Comparison of ENCODE assay signal across 28 cellular contexts in genomic region chr17:2033128-2033527, GRCh38. TPM values are rescaled to one million over a fixed set of nuclear protein-coding genes. Genes with fewer than 3 reads are reported as not detected.
DNase-seq lines count a peak whose midpoint lies in the region; ATAC-seq and TF ChIP-seq lines count a peak whose summit lies in the region.
"Had no signal": no experiment of that assay in that cellular context is flagged by ENCODE, and none has a peak within 500 bp of the region (broad histone marks: within the 10 kb centered on the region; RNA-seq: fewer than 3 reads in every experiment).

No MANE protein-coding gene starts in this region.

- no peak overlapping the region for H2BK5ac ChIP-seq in trophoblast cell (ENCODE audit: low read depth, low read length, poor library complexity)

- H3K9me3 Mint-ChIP-seq in HFFc6 (no peaks in the 10 kb centered on the region), brain (peaks cover 0 to 2% (median 0%) of the 10 kb centered on the region in 5 experiments)
- no peaks in the 10 kb centered on the region for H3K9me3 Mint-ChIP-seq in stimulated activated effector memory CD8-positive, alpha-beta T cell treated with anti-CD3 and anti-CD28 coated beads, Interleukin-12 subunit alpha, Interleukin-12 subunit beta, amount 100 ng/mL, for 72 hours
- H3K9me3 Mint-ChIP-seq: activated T-cell treated with anti-CD3 and anti-CD28 coated beads, Interleukin-2, amount 50 U/mL, for 24 hours; central memory CD8-positive, alpha-beta T cell; dendritic cell treated with granulocyte-macrophage colony-stimulating factor and Interleukin-4, amounts not matched to agents 40 ng/mL and 50 ng/mL, for 4 days had no signal

- no peak overlapping the region for H4K91ac ChIP-seq in trophoblast cell (ENCODE audit: low read depth, low read length)

- no peak overlapping the region for H4K8ac ChIP-seq in trophoblast cell (ENCODE audit: low read depth, low read length)

- peaks cover 34% of the 10 kb centered on the region; the same call in 1 of the 2 replicates for H4K20me1 ChIP-seq in BLaER1

- no peak overlapping the region for H2BK12ac ChIP-seq in trophoblast cell (ENCODE audit: low read length)

- H3K79me2 ChIP-seq in trophoblast cell (ENCODE audit: control insufficient read depth, insufficient read depth, low read length, poor library complexity): peaks cover 3% of the 10 kb centered on the region

- H3K9me3 ChIP-seq in BLaER1: no peaks in the 10 kb centered on the region
- peaks cover 2% of the 10 kb centered on the region for H3K9me3 ChIP-seq in trophoblast cell (ENCODE audit: insufficient read depth, low read depth, low read length)
- no peaks in the 10 kb centered on the region for H3K9me3 ChIP-seq in tibial nerve
- H3K9me3 ChIP-seq: left lung, MG63 had no signal

- peaks cover 27% of the 10 kb centered on the region for H3K36me3 ChIP-seq in BLaER1
- peaks cover 7 to 9% of the 10 kb centered on the region in 2 experiments for H3K36me3 ChIP-seq in trophoblast cell (ENCODE audit: control insufficient read depth in 1 of 2, insufficient read depth in 2 of 2, low read length in 2 of 2)
- H3K36me3 ChIP-seq in tibial nerve: peaks cover 2 to 45% (median 7%) of the 10 kb centered on the region in 3 donors
- H3K36me3 ChIP-seq: MG63 had no signal

- no peak overlapping the region for H2AK5ac ChIP-seq in trophoblast cell (ENCODE audit: low read length)

- no peak overlapping the region for H3K18ac ChIP-seq in trophoblast cell (ENCODE audit: low read length)

- peaks cover 4% of the 10 kb centered on the region for H3K79me1 ChIP-seq in trophoblast cell (ENCODE audit: low read length)

- TF ChIP-seq EP300 in tibial nerve (IDR thresholded peaks at IDR 0.05): no peak

- H3K4me3 ChIP-seq in BLaER1 (no peak overlapping the region), trophoblast cell (ENCODE audit: low read depth, low read length) (no peak overlapping the region), tibial nerve (no peak overlapping the region)
- H3K4me3 ChIP-seq: K562, left lung, MG63, skin epidermis had no signal

- H2BK120ac ChIP-seq in trophoblast cell (ENCODE audit: insufficient read depth, low read length, poor library complexity): no peak overlapping the region

- H3K4me2 ChIP-seq in BLaER1: peak overlapping the region; percentile 65
- H3K4me2 ChIP-seq in trophoblast cell (ENCODE audit: low read length): no peak overlapping the region

- peaks cover 4% of the 10 kb centered on the region for H3K27me3 Mint-ChIP-seq in HFFc6 (ENCODE audit: insufficient read depth)
- H3K27me3 Mint-ChIP-seq in brain: peaks cover 3% of the 10 kb centered on the region

- WGBS in trophoblast cell (ENCODE audit: extremely low coverage, insufficient coverage, insufficient read length): no CpG with 5 or more reads among the region's 7 CpGs
- WGBS in tibial nerve, 2 donors: 87 to 92% methylated on average over 7 of the region's 7 CpGs

- no peak for ATAC-seq in stimulated activated effector memory CD8-positive, alpha-beta T cell treated with anti-CD3 and anti-CD28 coated beads, Interleukin-12 subunit alpha, Interleukin-12 subunit beta, amount 100 ng/mL, for 72 hours
- ATAC-seq: K562, left lung had no signal

- H3K4me1 Mint-ChIP-seq in HFFc6 (ENCODE audit: low read depth) (peaks cover 47% of the 10 kb centered on the region), brain (peaks cover 63% of the 10 kb centered on the region)
- H3K4me1 Mint-ChIP-seq in stimulated activated effector memory CD8-positive, alpha-beta T cell treated with anti-CD3 and anti-CD28 coated beads, Interleukin-12 subunit alpha, Interleukin-12 subunit beta, amount 100 ng/mL, for 72 hours: peaks cover 6% of the 10 kb centered on the region

- H4K12ac ChIP-seq in trophoblast cell (ENCODE audit: low read depth, low read length): no peak overlapping the region

- H3K4ac ChIP-seq in trophoblast cell (ENCODE audit: low read depth, low read length): no peak overlapping the region

- no peak overlapping the region for H3K23ac ChIP-seq in trophoblast cell (ENCODE audit: low read length)

- peaks cover 23% of the 10 kb centered on the region for H3K36me3 Mint-ChIP-seq in HFFc6 (ENCODE audit: low read depth)
- peaks cover 10% of the 10 kb centered on the region for H3K36me3 Mint-ChIP-seq in brain
- H3K36me3 Mint-ChIP-seq in stimulated activated effector memory CD8-positive, alpha-beta T cell treated with anti-CD3 and anti-CD28 coated beads, Interleukin-12 subunit alpha, Interleukin-12 subunit beta, amount 100 ng/mL, for 72 hours: peaks cover 27% of the 10 kb centered on the region

- peak overlapping the region; percentile 90 for H3K27ac Mint-ChIP-seq in HFFc6
- H3K27ac Mint-ChIP-seq in brain: peak overlapping the region in 3 of 5 experiments; percentile 53 to 93 (median 56)
- H3K27ac Mint-ChIP-seq in stimulated activated effector memory CD8-positive, alpha-beta T cell treated with anti-CD3 and anti-CD28 coated beads, Interleukin-12 subunit alpha, Interleukin-12 subunit beta, amount 100 ng/mL, for 72 hours: no peak overlapping the region
- H3K27ac Mint-ChIP-seq: dendritic cell treated with granulocyte-macrophage colony-stimulating factor and Interleukin-4, amounts not matched to agents 40 ng/mL and 50 ng/mL, for 4 days had no signal

- H3K27ac ChIP-seq in BLaER1: peak overlapping the region; percentile 57
- H3K27ac ChIP-seq in trophoblast cell (ENCODE audit: low read depth, low read length): no peak overlapping the region
- no peak overlapping the region for H3K27ac ChIP-seq in tibial nerve
- H3K27ac ChIP-seq: left lung, skin epidermis had no signal

- H3K4me3 Mint-ChIP-seq in HFFc6: peak overlapping the region; percentile 78
- peak overlapping the region in 4 of 5 experiments; percentile 17 to 81 (median 54) for H3K4me3 Mint-ChIP-seq in brain
- H3K4me3 Mint-ChIP-seq in stimulated activated effector memory CD8-positive, alpha-beta T cell treated with anti-CD3 and anti-CD28 coated beads, Interleukin-12 subunit alpha, Interleukin-12 subunit beta, amount 100 ng/mL, for 72 hours: no peak overlapping the region
- H3K4me3 Mint-ChIP-seq: activated T-cell treated with anti-CD3 and anti-CD28 coated beads, Interleukin-2, amount 50 U/mL, for 24 hours; central memory CD8-positive, alpha-beta T cell; dendritic cell treated with granulocyte-macrophage colony-stimulating factor and Interleukin-4, amounts not matched to agents 40 ng/mL and 50 ng/mL, for 4 days had no signal

- no peaks in the 10 kb centered on the region for H3K27me3 ChIP-seq in BLaER1
- no peaks in the 10 kb centered on the region for H3K27me3 ChIP-seq in trophoblast cell (ENCODE audit: insufficient read depth, low read length)
- peaks cover 0 to 6% of the 10 kb centered on the region in 2 donors for H3K27me3 ChIP-seq in tibial nerve
- H3K27me3 ChIP-seq: MG63 had no signal

- H3K4me1 ChIP-seq in BLaER1 (peaks cover 56% of the 10 kb centered on the region), trophoblast cell (ENCODE audit: control insufficient read depth in 1 of 2, insufficient read depth in 2 of 2, low read length in 2 of 2) (peaks cover 3 to 8% of the 10 kb centered on the region in 2 experiments), tibial nerve (peaks cover 0 to 44% (median 12%) of the 10 kb centered on the region in 4 donors)

- no peak for TF ChIP-seq POLR2A in tibial nerve (IDR thresholded peaks at IDR 0.05)

- peak; percentile 65 for DNase-seq in HFFc6
- DNase-seq in trophoblast cell: peak; percentile 13 to 30
- DNase-seq in tibial nerve (ENCODE audit: low spot score in 2 of 2): no peak
- DNase-seq in DMS79 (lab: John Stamatoyannopoulos, UW): no peak
- no peak for DNase-seq in stimulated activated effector memory CD8-positive, alpha-beta T cell treated with anti-CD3 and anti-CD28 coated beads, Interleukin-12 subunit alpha, Interleukin-12 subunit beta, amount 100 ng/mL, for 72 hours (ENCODE audit: low spot score in 2 of 2)
- DNase-seq: activated CD4-positive, CD25-positive, alpha-beta regulatory T cell; activated T-cell treated with anti-CD3 and anti-CD28 coated beads, Interleukin-2, amount 50 U/mL, for 24 hours; C1 segment of cervical spinal cord; DMS79 treated with DMSO at 0.1 percent for 48 hours; GOT3; islet precursor cell; left lung; mesenchymal stem cell; MG63; NCI-H1105; NCI-H187 treated with DMSO at 0.1 percent for 48 hours; NCI-H2171; NCI-H510A treated with DMSO at 0.1 percent for 48 hours; OCI-M1; retina; stimulated activated naive CD4-positive, alpha-beta T cell; T-helper 1 cell had no signal

- no peak overlapping the region for H2AFZ ChIP-seq in trophoblast cell (ENCODE audit: insufficient read depth, low read length, poor library complexity)

- H3K9ac ChIP-seq in BLaER1: peak overlapping the region; percentile 37
- H3K9ac ChIP-seq in trophoblast cell (ENCODE audit: low read length): no peak overlapping the region

- TF ChIP-seq CTCF in HFFc6 (IDR thresholded peaks at IDR 0.05): no peak
- TF ChIP-seq CTCF in brain (conservative IDR thresholded peaks at IDR 0.05): no peak
- no peak for TF ChIP-seq CTCF in tibial nerve (IDR thresholded peaks at IDR 0.05)

- no peak overlapping the region for H3K14ac ChIP-seq in trophoblast cell (ENCODE audit: low read length)

RNA-seq across cellular contexts. Expression of gene DPH1, which starts 3.2 kb away (rescaled TPM):
- 10 to 100 TPM; 65.9 to 81.6 (median 71.8) TPM for total RNA-seq in HFFc6 (2021; fragmentation: NEBNext Ultra II Directional; extraction: Animal tissue kit (Norgen Biotek cat#: 25700))
- polyA plus RNA-seq in brain (ENCODE audit: insufficient read depth, low read depth, low replicate concordance): 18.6 TPM
- polyA plus RNA-seq in trophoblast cell (2013): 15.0 and 15.8 TPM in 2 replicates
- total RNA-seq in tibial nerve: 100 to 1,000 TPM in 1 of 4 donors, 10 to 100 TPM in 3; 56.3 to 137 (median 63.9) TPM

RNA-seq across cellular contexts. Expression of gene RTN4RL1, which starts 8.0 kb away (rescaled TPM):
- total RNA-seq in HFFc6 (2021; fragmentation: NEBNext Ultra II Directional; extraction: Animal tissue kit (Norgen Biotek cat#: 25700)): under 1 TPM; 0.33 to 0.60 (median 0.39) TPM
- 4.3 TPM for polyA plus RNA-seq in brain (ENCODE audit: insufficient read depth, low read depth, low replicate concordance)
- 0.55 and 0.57 TPM in 2 replicates for polyA plus RNA-seq in trophoblast cell (2013)
- total RNA-seq in tibial nerve: 10 to 100 TPM in 1 of 4 donors, 1 to 10 TPM in 3; 7.3 to 12.6 (median 7.8) TPM

RNA-seq across cellular contexts. Expression of gene OVCA2, which starts 8.7 kb away (rescaled TPM):
- 10 to 100 TPM; 39.5 to 44.3 (median 41.7) TPM for total RNA-seq in HFFc6 (2021; fragmentation: NEBNext Ultra II Directional; extraction: Animal tissue kit (Norgen Biotek cat#: 25700))
- polyA plus RNA-seq in brain (ENCODE audit: insufficient read depth, low read depth, low replicate concordance): 28.7 TPM
- 40.2 and 44.9 TPM in 2 replicates for polyA plus RNA-seq in trophoblast cell (2013)
- total RNA-seq in tibial nerve: 10 to 100 TPM; 18.6 to 37.3 (median 35.0) TPM

RNA-seq across cellular contexts. Expression of gene HIC1, which starts 21.8 kb away (rescaled TPM):
- 10 to 100 TPM; 42.7 to 51.9 (median 48.0) TPM for total RNA-seq in HFFc6 (2021; fragmentation: NEBNext Ultra II Directional; extraction: Animal tissue kit (Norgen Biotek cat#: 25700))
- 2.6 TPM for polyA plus RNA-seq in brain (ENCODE audit: insufficient read depth, low read depth, low replicate concordance)
- polyA plus RNA-seq in trophoblast cell (2013): 1.4 and 1.7 TPM in 2 replicates
- 10 to 100 TPM; 27.6 to 64.7 (median 50.0) TPM for total RNA-seq in tibial nerve

Comparison
In these comparisons a context has a peak if more than half of its experiments do, and no peak if none do; other contexts are left out.
1. DNase-seq: peak in HFFc6 (single experiment) and trophoblast cell (2 of 2); none in tibial nerve (0 of 2), DMS79 (single experiment) and stimulated activated effector memory CD8-positive, alpha-beta T cell treated with anti-CD3 and anti-CD28 coated beads, Interleukin-12 subunit alpha, Interleukin-12 subunit beta, amount 100 ng/mL, for 72 hours (0 of 2).
2. RNA of gene RTN4RL1, which starts 8.0 kb away (total RNA-seq): 7.3 to 12.6 TPM in tibial nerve; 0.33 to 0.60 TPM in HFFc6; every median in the first group is over 4 times any median in the second.